1 cellular context compared by ENCODE assay signal in the genomic region with DNA sequence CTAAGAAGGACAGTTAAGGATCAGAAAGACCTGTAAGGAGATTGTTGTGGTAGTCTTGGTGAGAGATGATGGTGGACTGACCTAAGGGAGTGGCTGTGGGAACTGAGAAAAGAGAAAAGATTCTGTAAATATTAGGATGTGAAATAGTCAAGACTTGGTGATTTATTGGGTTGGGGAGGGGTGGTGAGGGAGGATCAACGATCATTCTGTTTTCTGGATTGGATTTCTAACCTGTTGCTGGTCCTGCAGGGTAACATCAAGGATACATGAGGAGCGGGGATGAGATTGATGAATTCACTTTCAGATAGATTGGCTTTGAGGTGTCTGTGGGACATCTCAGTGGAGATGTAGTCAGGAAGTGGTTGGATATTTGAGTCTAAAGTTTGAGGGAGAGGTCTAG.
TF ChIP-seq lines count a peak whose summit lies in the region.

No MANE protein-coding gene starts in this region.

TF ChIP-seq in HepG2, 621 proteins besides CTCF, POLR2A, EP300 and RAD21:
- TF ChIP-seq ZNF235 (CRISPR knock-in tag; IDR thresholded peaks at IDR 0.05; ENCODE audit: borderline replicate concordance): no peak
- no peak for TF ChIP-seq HNF4G (IDR thresholded peaks at IDR 0.05; ENCODE audit: borderline replicate concordance, low read depth, low read length)
- no peak for TF ChIP-seq HNF4G (CRISPR knock-in tag; IDR thresholded peaks at IDR 0.05; ENCODE audit: borderline replicate concordance, low read depth)
- TF ChIP-seq, protein P1, sequence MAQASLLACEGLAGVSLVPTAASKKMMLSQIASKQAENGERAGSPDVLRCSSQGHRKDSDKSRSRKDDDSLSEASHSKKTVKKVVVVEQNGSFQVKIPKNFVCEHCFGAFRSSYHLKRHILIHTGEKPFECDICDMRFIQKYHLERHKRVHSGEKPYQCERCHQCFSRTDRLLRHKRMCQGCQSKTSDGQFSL (CRISPR knock-in tag; IDR thresholded peaks at IDR 0.05): no peak
- TF ChIP-seq, protein P2, sequence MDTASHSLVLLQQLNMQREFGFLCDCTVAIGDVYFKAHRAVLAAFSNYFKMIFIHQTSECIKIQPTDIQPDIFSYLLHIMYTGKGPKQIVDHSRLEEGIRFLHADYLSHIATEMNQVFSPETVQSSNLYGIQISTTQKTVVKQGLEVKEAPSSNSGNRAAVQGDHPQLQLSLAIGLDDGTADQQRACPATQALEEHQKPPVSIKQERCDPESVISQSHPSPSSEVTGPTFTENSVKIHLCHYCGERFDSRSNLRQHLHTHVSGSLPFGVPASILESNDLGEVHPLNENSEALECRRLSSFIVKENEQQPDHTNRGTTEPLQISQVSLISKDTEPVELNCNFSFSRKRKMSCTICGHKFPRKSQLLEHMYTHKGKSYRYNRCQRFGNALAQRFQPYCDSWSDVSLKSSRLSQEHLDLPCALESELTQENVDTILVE (CRISPR knock-in tag; IDR thresholded peaks at IDR 0.05): no peak
- no peak for TF ChIP-seq SIX1 (CRISPR knock-in tag; IDR thresholded peaks at IDR 0.05; ENCODE audit: borderline replicate concordance)
- no peak for TF ChIP-seq ATAD3A (CRISPR knock-in tag; IDR thresholded peaks at IDR 0.05)
- no peak for TF ChIP-seq FOXC1 (CRISPR knock-in tag; IDR thresholded peaks at IDR 0.05; ENCODE audit: borderline replicate concordance)
